24 cellular contexts compared by ENCODE assay signal in genomic region chr2:21032338-21033236, GRCh38. TPM values are rescaled to one million over a fixed set of nuclear protein-coding genes. Genes with fewer than 3 reads are reported as not detected.
DNase-seq lines count a peak whose midpoint lies in the region; ATAC-seq, FAIRE-seq and TF ChIP-seq lines count a peak whose summit lies in the region.
"Had no signal": no experiment of that assay in that cellular context is flagged by ENCODE, and none has a peak within 500 bp of the region (broad histone marks: within the 10 kb centered on the region; RNA-seq: fewer than 3 reads in every experiment).

No MANE protein-coding gene starts in this region.

- no peak for TF ChIP-seq RAD21 in HepG2 (CRISPR knock-in tag; IDR thresholded peaks at IDR 0.05)

- H3K9ac ChIP-seq in HepG2 (ENCODE audit: insufficient read depth, low read depth, low read length): no peak overlapping the region

- FAIRE-seq in HepG2 (lab: Jason Lieb, UNC): no peak
- FAIRE-seq: A549, GM12892, GM18507, HTR-8/SVneo had no signal

- TF ChIP-seq POLR2A in HepG2 (IDR thresholded peaks at IDR 0.05; ENCODE audit: insufficient read depth in 1 of 2, low read depth in 2 of 2, low read length in 2 of 2): peak; percentile 59 to 73; a peak in 3 of 4 replicates

- H3K36me3 ChIP-seq in left ventricle myocardium inferior: peaks cover 36% of the 10 kb centered on the region
- peaks cover 69 to 99% of the 10 kb centered on the region in 2 experiments for H3K36me3 ChIP-seq in HepG2 (replicated peaks in 1 of 2; ENCODE audit: control insufficient read depth in 1 of 2, insufficient read depth in 2 of 2, low read length in 2 of 2)
- peaks cover 2 to 8% of the 10 kb centered on the region in 2 donors for H3K36me3 ChIP-seq in aorta (ENCODE audit: control insufficient read depth in 1 of 2, insufficient read depth in 2 of 2, low read length in 1 of 2)

- H3K79me2 ChIP-seq in HepG2 (ENCODE audit: insufficient read depth, low read length): peaks cover 76% of the 10 kb centered on the region

- TF ChIP-seq CTCF in left ventricle myocardium inferior (IDR thresholded peaks at IDR 0.05; ENCODE audit: borderline replicate concordance) (no peak), HepG2 (CRISPR knock-in tag; IDR thresholded peaks at IDR 0.05) (no peak)

- peaks cover 100% of the 10 kb centered on the region for H4K20me1 ChIP-seq in HepG2 (ENCODE audit: insufficient read depth, low read length)

- 89% methylated on average over 14 of the region's 14 CpGs for WGBS in HepG2 (ENCODE audit: low lambda C conversion rate)
- WGBS in aorta, 2 donors: 93% methylated on average over 14 of the region's 14 CpGs

- no TSS peak for BruUV-seq in HepG2 (replicated peaks; lab: Mats Ljungman, UMichigan)

- no peak for TF ChIP-seq EP300 in HepG2 (IDR thresholded peaks at IDR 0.05; ENCODE audit: low read depth in 2 of 2, low read length in 2 of 2)
- no peak for TF ChIP-seq EP300 in HepG2 (CRISPR knock-in tag; IDR thresholded peaks at IDR 0.05; ENCODE audit: borderline replicate concordance)

- in situ Hi-C loops in HepG2 (cut with HindIII; ENCODE audit: extremely low pct_ligation_motif_present, low pct_unique_long_range_greater_than_20kb): no loop called here

- H3K4me1 ChIP-seq in left ventricle myocardium inferior (peaks cover 10% of the 10 kb centered on the region), HepG2 (ENCODE audit: insufficient read depth, low read length) (peaks cover 99% of the 10 kb centered on the region), aorta (ENCODE audit: control insufficient read depth in 1 of 2, insufficient read depth in 2 of 2, low read length in 2 of 2) (no peaks in the 10 kb centered on the region)
- H3K4me1 ChIP-seq: A549 had no signal

- no peaks in the 10 kb centered on the region for H3K27me3 ChIP-seq in left ventricle myocardium inferior (ENCODE audit: low read depth)
- H3K27me3 ChIP-seq in HepG2 (ENCODE audit: control insufficient read depth in 1 of 2, insufficient read depth in 2 of 2, low read length in 2 of 2): no peaks in the 10 kb centered on the region
- no peaks in the 10 kb centered on the region for H3K27me3 ChIP-seq in aorta (ENCODE audit: control insufficient read depth in 1 of 2, insufficient read depth in 2 of 2, low read length in 1 of 2)

- CTCF ChIA-PET in HepG2 (lab: Yijun Ruan, JAX; ENCODE audit: low intra/inter-chr PET ratio, low total read pairs): no interaction called here

- ATAC-seq in Right ventricle myocardium inferior (peak; percentile 24), HepG2 (peak; percentile 8), aorta (ENCODE audit: low FRiP score) (peak; percentile 27), GM19397 (IDR thresholded peaks at IDR 0.05; ENCODE audit: unreplicated experiment) (no peak)
- ATAC-seq: A549, HCT116 had no signal

- DNase-seq in Right ventricle myocardium inferior (ENCODE audit: missing footprints): no peak
- DNase-seq in cardiac septum (ENCODE audit: low spot score): no peak
- no peak for DNase-seq in left ventricle myocardium inferior
- no peak for DNase-seq in HepG2 (ENCODE audit: low spot score)
- no peak for DNase-seq in aorta
- no peak for DNase-seq in activated CD4-positive, alpha-beta T cell treated with anti-CD3 and anti-CD28 coated beads for 1 hour
- DNase-seq in pons (ENCODE audit: low spot score): no peak
- DNase-seq: AML-193; CD4-positive, alpha-beta T cell; DMS153; DMS79; GDM1; GOT3; H7; HFFc6 had no signal

- intact Hi-C loops in Right ventricle myocardium inferior (cut with DNase I) (no loop called here), cardiac septum (cut with DNase I) (no loop called here), left ventricle myocardium inferior (cut with micrococcal nuclease) (no loop called here), HepG2 (cut with micrococcal nuclease; ENCODE audit: unreplicated experiment) (no loop called here), aorta (cut with DNase I) (no loop called here)

- peak overlapping the region; percentile 16 for H3K27ac ChIP-seq in left ventricle myocardium inferior (replicated peaks)
- H3K27ac ChIP-seq in HepG2 (ENCODE audit: extremely low read length, insufficient read depth, low read length): peak overlapping the region; percentile 8
- H3K27ac ChIP-seq in aorta (ENCODE audit: low read depth in 1 of 2, low read length in 2 of 2): no peak overlapping the region
- H3K27ac ChIP-seq: 22Rv1, A549, C4-2B had no signal

- H3K4me2 ChIP-seq in HepG2 (ENCODE audit: low read depth, low read length): peak overlapping the region; percentile 93
- H3K4me2 ChIP-seq: A549 had no signal

- H3K9me3 ChIP-seq in left ventricle myocardium inferior (replicated peaks): no peaks in the 10 kb centered on the region
- no peaks in the 10 kb centered on the region for H3K9me3 ChIP-seq in HepG2 (ENCODE audit: low read length)
- H3K9me3 ChIP-seq in aorta (ENCODE audit: control insufficient read depth, low read length): no peaks in the 10 kb centered on the region
- H3K9me3 ChIP-seq: A549 had no signal

- POLR2A ChIA-PET in HepG2 (lab: Yijun Ruan, JAX): interaction anchor here (0.7 to 3.7 kb wide), 18 partner anchors 7 to 133 kb away, joined by 3 to 81 read pairs (median 6); partner anchors contain the start of gene APOB

- H3K4me3 ChIP-seq in left ventricle myocardium inferior: no peak overlapping the region
- peak overlapping the region in 1 of 3 experiments; percentile 14; a peak in 1 of 6 replicates for H3K4me3 ChIP-seq in HepG2 (replicated peaks in 1 of 3; ENCODE audit: insufficient read depth in 1 of 3, low read depth in 2 of 3, low read length in 3 of 3)
- H3K4me3 ChIP-seq in aorta (ENCODE audit: low read length in 2 of 2): no peak overlapping the region
- H3K4me3 ChIP-seq: A549 had no signal

- H2AFZ ChIP-seq in HepG2 (ENCODE audit: low read length): no peak overlapping the region

TF ChIP-seq in HepG2, 621 proteins besides CTCF, POLR2A, EP300 and RAD21 (continues in another document):
- TF ChIP-seq ATF2 (CRISPR knock-in tag; IDR thresholded peaks at IDR 0.05): no peak
- TF ChIP-seq ZNF550 (CRISPR knock-in tag; IDR thresholded peaks at IDR 0.05; ENCODE audit: borderline replicate concordance): no peak
- TF ChIP-seq RARA (CRISPR knock-in tag; IDR thresholded peaks at IDR 0.05): no peak
- no peak for TF ChIP-seq ZNF274 (CRISPR knock-in tag; IDR thresholded peaks at IDR 0.05)
- TF ChIP-seq GLI4 (CRISPR knock-in tag; IDR thresholded peaks at IDR 0.05; ENCODE audit: borderline replicate concordance): peak; percentile 50; the same call in 1 of the 2 replicates

RNA-seq across cellular contexts. Expression of gene APOB, which starts 11.3 kb away (rescaled TPM):
- 12.5 TPM for total RNA-seq in Right ventricle myocardium inferior
- total RNA-seq in cardiac septum: 3.4 TPM
- 9.1 TPM for total RNA-seq in left ventricle myocardium inferior
- 2,017 and 2,515 TPM in 2 replicates for total RNA-seq in HepG2 (2016; rRNA removed; fragmentation: Illumina TruSeq; extraction: Trizol)
- total RNA-seq in HepG2 (2016; cell fraction: cytosol; rRNA removed; fragmentation: Illumina TruSeq; extraction: Trizol; ENCODE audit: low read depth): 102 and 113 TPM in 2 replicates
- 1,811 and 2,334 TPM in 2 replicates for total RNA-seq in HepG2 (2016; cell fraction: insoluble cytoplasmic fraction; rRNA removed; fragmentation: Illumina TruSeq; extraction: Trizol)
- total RNA-seq in HepG2 (2016; cell fraction: membrane; rRNA removed; fragmentation: Illumina TruSeq; extraction: Trizol): 341 and 391 TPM in 2 replicates
- total RNA-seq in HepG2 (2016; cell fraction: nucleus; rRNA removed; fragmentation: Illumina TruSeq; extraction: Trizol): 3,623 and 4,305 TPM in 2 replicates
- polyA plus RNA-seq in HepG2 (2011; rRNA removed): 1,226 and 1,569 TPM in 2 replicates
- 779 and 1,118 TPM in 2 replicates for polyA plus RNA-seq in HepG2 (2011; cell fraction: cytosol; rRNA removed)
- polyA plus RNA-seq in HepG2 (2011; cell fraction: nucleus; rRNA removed): 609 and 698 TPM in 2 replicates
- polyA plus RNA-seq in HepG2 (2012): 1,387 and 2,007 TPM in 2 replicates
- 27.1 and 29.9 TPM in 2 replicates for polyA plus RNA-seq in HepG2 (2016; cell fraction: cytosol; fragmentation: Illumina TruSeq; extraction: Trizol; ENCODE audit: low read depth)
- 658 and 677 TPM in 2 replicates for polyA plus RNA-seq in HepG2 (2016; cell fraction: insoluble cytoplasmic fraction; fragmentation: Illumina TruSeq; extraction: Trizol; ENCODE audit: low read depth)
- 39.5 and 51.6 TPM in 2 replicates for polyA plus RNA-seq in HepG2 (2016; cell fraction: membrane; fragmentation: Illumina TruSeq; extraction: Trizol; ENCODE audit: low read depth)
- polyA plus RNA-seq in HepG2 (2016; cell fraction: nucleus; fragmentation: Illumina TruSeq; extraction: Trizol; ENCODE audit: insufficient read depth, low read depth): 1,507 and 1,591 TPM in 2 replicates
- 3.3 and 5,189 TPM in 2 replicates for polyA minus RNA-seq in HepG2 (2011; rRNA and poly(A)+ RNA removed; ENCODE audit: low replicate concordance)
- 4,783 and 5,517 TPM in 2 replicates for polyA minus RNA-seq in HepG2 (2011; cell fraction: cytosol; rRNA and poly(A)+ RNA removed)
- polyA minus RNA-seq in HepG2 (2011; cell fraction: nucleus; rRNA and poly(A)+ RNA removed): 3,357 and 4,547 TPM in 2 replicates
- 1 to 10 TPM; 4.7 to 5.9 TPM for total RNA-seq in aorta
- polyA plus RNA-seq in aorta: 1 to 10 TPM in 1 of 2 donors, under 1 TPM in 1; 0.38 to 8.8 TPM
- total RNA-seq: CD4-positive, alpha-beta T cell; Daoy; HFFc6 had no signal

Comparison
In these comparisons a context has a peak if more than half of its experiments do, and no peak if none do; other contexts are left out.
1. H3K27ac ChIP-seq: peak in left ventricle myocardium inferior (single experiment) and HepG2 (single experiment); none in aorta (0 of 2).